ENCODE assay signal across 19 cellular contexts in genomic region chr5:168353216-168353957, GRCh38.
DNase-seq lines count a peak whose midpoint lies in the region; ATAC-seq, FAIRE-seq and TF ChIP-seq lines count a peak whose summit lies in the region.
"Had no signal": no experiment of that assay in that cellular context is flagged by ENCODE, and none has a peak within 500 bp of the region (broad histone marks: within the 10 kb centered on the region; RNA-seq: fewer than 3 reads in every experiment).

No MANE protein-coding gene starts in this region.

- no peaks in the 10 kb centered on the region for H3K9me3 Mint-ChIP-seq in activated CD4-positive, alpha-beta T cell treated with anti-CD3 and anti-CD28 coated beads, Interleukin-2, amount 10 ng/mL, durations not matched to agents 24 days and 14 days
- H3K9me3 Mint-ChIP-seq: activated B cell treated with CpG ODN at 0.5 μM for 24 hours had no signal

- H3K36me3 ChIP-seq in PC-3 (ENCODE audit: low read depth, low read length) (peaks cover 4% of the 10 kb centered on the region; the same call in 1 of the 2 replicates), esophagus squamous epithelium (no peaks in the 10 kb centered on the region)
- H3K36me3 ChIP-seq: sigmoid colon had no signal

- DNase-seq in A549 (ENCODE audit: low read depth in 1 of 2, low spot score in 1 of 2) (peak in 1 of 2 experiments; percentile 38), PC-3 (peak; percentile 46), esophagus squamous epithelium (lab: John Stamatoyannopoulos, UW) (no peak), mesenteric fat pad (ENCODE audit: low spot score) (peak; percentile 14), NCI-H1694 (lab: John Stamatoyannopoulos, UW) (no peak), cerebellar cortex (ENCODE audit: low spot score) (no peak), SW480 (ENCODE audit: low spot score) (no peak)
- no peak for DNase-seq in activated CD4-positive, alpha-beta T cell treated with anti-CD3 and anti-CD28 coated beads, Interleukin-2, amount 10 ng/mL, durations not matched to agents 24 days and 14 days
- DNase-seq: activated B cell treated with CpG ODN at 0.5 μM for 24 hours; CD4-positive, CD25-positive, alpha-beta regulatory T cell; DMS79 treated with DMSO at 0.1 percent for 48 hours; HCEC 1CT; mesenchymal stem cell; NCI-H1436 treated with DMSO at 0.1 percent for 48 hours; NCI-H345; SHP77 treated with DMSO at 0.1 percent for 48 hours; sigmoid colon; T-helper 2 cell had no signal

- H3K4me1 ChIP-seq in A549, result peaks cover 75% of the 10 kb centered on the region
- peaks cover 20% of the 10 kb centered on the region for H3K4me1 ChIP-seq in PC-3 (ENCODE audit: insufficient read depth, low read length)
- peaks cover 6 to 28% (median 7%) of the 10 kb centered on the region in 3 donors for H3K4me1 ChIP-seq in esophagus squamous epithelium
- H3K4me1 ChIP-seq: sigmoid colon had no signal

- no peaks in the 10 kb centered on the region for H3K27me3 ChIP-seq in PC-3 (ENCODE audit: low read length)
- no peaks in the 10 kb centered on the region for H3K27me3 ChIP-seq in esophagus squamous epithelium
- H3K27me3 ChIP-seq: sigmoid colon had no signal

- TF ChIP-seq EP300 in A549 (IDR thresholded peaks at IDR 0.05), result no peak

- H3K27ac Mint-ChIP-seq in activated CD4-positive, alpha-beta T cell treated with anti-CD3 and anti-CD28 coated beads, Interleukin-2, amount 10 ng/mL, durations not matched to agents 24 days and 14 days, result no peak overlapping the region
- H3K27ac Mint-ChIP-seq: activated B cell treated with CpG ODN at 0.5 μM for 24 hours; CD4-positive, CD25-positive, alpha-beta regulatory T cell had no signal

- H3K27ac ChIP-seq in A549, result peak overlapping the region; percentile 67 to 69; a peak in 5 of 6 replicates
- H3K27ac ChIP-seq in PC-3 (ENCODE audit: low read length), result no peak overlapping the region
- peak overlapping the region in 3 of 4 donors; percentile 34 to 46 (median 37) for H3K27ac ChIP-seq in esophagus squamous epithelium
- H3K27ac ChIP-seq: sigmoid colon had no signal

- H3K4me2 ChIP-seq in A549, result peak overlapping the region; percentile 57
- H3K4me2 ChIP-seq in PC-3 (ENCODE audit: low read length), result no peak overlapping the region

- intact Hi-C loops in PC-3 (cut with micrococcal nuclease), result no loop called here
- intact Hi-C loops in esophagus squamous epithelium (cut with DNase I), result no loop called here
- intact Hi-C loops in activated CD4-positive, alpha-beta T cell treated with anti-CD3 and anti-CD28 coated beads, Interleukin-2, amount 10 ng/mL, durations not matched to agents 24 days and 14 days (cut with micrococcal nuclease), result no loop called here

- peak; percentile 39 to 50; a peak in 4 of 6 replicates for ATAC-seq in A549
- peak; percentile 53; the same call in 1 of the 2 replicates for ATAC-seq in PC-3

- no peak overlapping the region for H3K4me3 Mint-ChIP-seq in activated CD4-positive, alpha-beta T cell treated with anti-CD3 and anti-CD28 coated beads, Interleukin-2, amount 10 ng/mL, durations not matched to agents 24 days and 14 days
- H3K4me3 Mint-ChIP-seq: activated B cell treated with CpG ODN at 0.5 μM for 24 hours; CD4-positive, CD25-positive, alpha-beta regulatory T cell had no signal

- no peaks in the 10 kb centered on the region for H3F3A ChIP-seq in PC-3 (ENCODE audit: low read length, unreplicated experiment)

- no peaks in the 10 kb centered on the region for H3K9me3 ChIP-seq in A549
- no peaks in the 10 kb centered on the region for H3K9me3 ChIP-seq in PC-3 (ENCODE audit: low read length)
- H3K9me3 ChIP-seq in esophagus squamous epithelium, result no peaks in the 10 kb centered on the region
- H3K9me3 ChIP-seq: sigmoid colon had no signal

- 67% methylated on average over 12 of the region's 12 CpGs for WGBS in A549 (ENCODE audit: missing lambda C conversion rate)
- WGBS in esophagus squamous epithelium, 2 donors, result 56 to 68% methylated on average over 9 to 12 of the region's 12 CpGs

- H4K20me1 ChIP-seq in PC-3 (ENCODE audit: low read length), result no peaks in the 10 kb centered on the region

- no peaks in the 10 kb centered on the region for H3K9me2 ChIP-seq in PC-3 (replicated peaks; ENCODE audit: low read length)

- no peak overlapping the region for H2AFZ ChIP-seq in PC-3 (ENCODE audit: low read length)

- TF ChIP-seq CTCF in A549 (IDR thresholded peaks at IDR 0.05) (no peak), PC-3 (conservative IDR thresholded peaks at IDR 0.05; ENCODE audit: low read depth, low read length) (no peak), esophagus squamous epithelium (IDR thresholded peaks at IDR 0.05) (no peak)

- no peak overlapping the region for H3K9ac ChIP-seq in PC-3 (ENCODE audit: low read length)

- no peak for TF ChIP-seq RAD21 in A549 (conservative IDR thresholded peaks at IDR 0.05 in 1 of 2, IDR thresholded peaks at IDR 0.05 in 1 of 2)

- no peak for TF ChIP-seq POLR2A in A549 (IDR thresholded peaks at IDR 0.05; ENCODE audit: low read length)
- TF ChIP-seq POLR2A in esophagus squamous epithelium (IDR thresholded peaks at IDR 0.05), result no peak

- POLR2A ChIA-PET in A549 (lab: Yijun Ruan, JAX) (no interaction called here), PC-3 (lab: Charles Lee; ENCODE audit: unreplicated experiment) (no interaction called here)

- FAIRE-seq in A549 (lab: Jason Lieb, UNC), result peak; percentile 65
- FAIRE-seq: colon had no signal

- no peaks in the 10 kb centered on the region for H3K36me3 Mint-ChIP-seq in activated CD4-positive, alpha-beta T cell treated with anti-CD3 and anti-CD28 coated beads, Interleukin-2, amount 10 ng/mL, durations not matched to agents 24 days and 14 days (ENCODE audit: low read depth)
- H3K36me3 Mint-ChIP-seq: CD4-positive, CD25-positive, alpha-beta regulatory T cell had no signal

- H3K4me1 Mint-ChIP-seq in activated CD4-positive, alpha-beta T cell treated with anti-CD3 and anti-CD28 coated beads, Interleukin-2, amount 10 ng/mL, durations not matched to agents 24 days and 14 days, result no peaks in the 10 kb centered on the region
- H3K4me1 Mint-ChIP-seq: activated B cell treated with CpG ODN at 0.5 μM for 24 hours; CD4-positive, CD25-positive, alpha-beta regulatory T cell had no signal

- peaks cover 96% of the 10 kb centered on the region for H3K79me2 ChIP-seq in PC-3 (ENCODE audit: low read length)

- BruUV-seq in PC-3 (replicated peaks; lab: Mats Ljungman, UMichigan), result no TSS peak

- H3K4me3 ChIP-seq in A549 (no peak overlapping the region), PC-3 (ENCODE audit: low read length) (no peak overlapping the region), esophagus squamous epithelium (no peak overlapping the region)
- H3K4me3 ChIP-seq: sigmoid colon had no signal

- H3K27me3 Mint-ChIP-seq in activated CD4-positive, alpha-beta T cell treated with anti-CD3 and anti-CD28 coated beads, Interleukin-2, amount 10 ng/mL, durations not matched to agents 24 days and 14 days, result no peaks in the 10 kb centered on the region
- H3K27me3 Mint-ChIP-seq: activated B cell treated with CpG ODN at 0.5 μM for 24 hours had no signal

- CTCF ChIA-PET in A549 (lab: Yijun Ruan, JAX), result interaction anchor here (1.0 kb wide), 1 partner anchor 15 kb away, joined by 3 read pairs; no protein-coding TSS in a partner anchor
- CTCF ChIA-PET in PC-3 (lab: Charles Lee), result no interaction called here

TF ChIP-seq in A549, 52 proteins besides CTCF, POLR2A, EP300 and RAD21 (continues in another document):
- TF ChIP-seq HOXA7 (CRISPR knock-in tag; IDR thresholded peaks at IDR 0.05) (no peak), ATOH8 (CRISPR knock-in tag; IDR thresholded peaks at IDR 0.05; ENCODE audit: low read depth) (no peak), NPAS2 (CRISPR knock-in tag; IDR thresholded peaks at IDR 0.05; ENCODE audit: borderline replicate concordance) (no peak), ZSCAN20 (CRISPR knock-in tag; IDR thresholded peaks at IDR 0.05) (no peak), JUN (IDR thresholded peaks at IDR 0.05) (no peak), CBX8 (IDR thresholded peaks at IDR 0.05) (no peak), HOXB5 (CRISPR knock-in tag; IDR thresholded peaks at IDR 0.05) (no peak), ESRRA (IDR thresholded peaks at IDR 0.05; ENCODE audit: borderline replicate concordance, low read length) (no peak), SMC3 (IDR thresholded peaks at IDR 0.05) (no peak)
- TF ChIP-seq, protein P1, sequence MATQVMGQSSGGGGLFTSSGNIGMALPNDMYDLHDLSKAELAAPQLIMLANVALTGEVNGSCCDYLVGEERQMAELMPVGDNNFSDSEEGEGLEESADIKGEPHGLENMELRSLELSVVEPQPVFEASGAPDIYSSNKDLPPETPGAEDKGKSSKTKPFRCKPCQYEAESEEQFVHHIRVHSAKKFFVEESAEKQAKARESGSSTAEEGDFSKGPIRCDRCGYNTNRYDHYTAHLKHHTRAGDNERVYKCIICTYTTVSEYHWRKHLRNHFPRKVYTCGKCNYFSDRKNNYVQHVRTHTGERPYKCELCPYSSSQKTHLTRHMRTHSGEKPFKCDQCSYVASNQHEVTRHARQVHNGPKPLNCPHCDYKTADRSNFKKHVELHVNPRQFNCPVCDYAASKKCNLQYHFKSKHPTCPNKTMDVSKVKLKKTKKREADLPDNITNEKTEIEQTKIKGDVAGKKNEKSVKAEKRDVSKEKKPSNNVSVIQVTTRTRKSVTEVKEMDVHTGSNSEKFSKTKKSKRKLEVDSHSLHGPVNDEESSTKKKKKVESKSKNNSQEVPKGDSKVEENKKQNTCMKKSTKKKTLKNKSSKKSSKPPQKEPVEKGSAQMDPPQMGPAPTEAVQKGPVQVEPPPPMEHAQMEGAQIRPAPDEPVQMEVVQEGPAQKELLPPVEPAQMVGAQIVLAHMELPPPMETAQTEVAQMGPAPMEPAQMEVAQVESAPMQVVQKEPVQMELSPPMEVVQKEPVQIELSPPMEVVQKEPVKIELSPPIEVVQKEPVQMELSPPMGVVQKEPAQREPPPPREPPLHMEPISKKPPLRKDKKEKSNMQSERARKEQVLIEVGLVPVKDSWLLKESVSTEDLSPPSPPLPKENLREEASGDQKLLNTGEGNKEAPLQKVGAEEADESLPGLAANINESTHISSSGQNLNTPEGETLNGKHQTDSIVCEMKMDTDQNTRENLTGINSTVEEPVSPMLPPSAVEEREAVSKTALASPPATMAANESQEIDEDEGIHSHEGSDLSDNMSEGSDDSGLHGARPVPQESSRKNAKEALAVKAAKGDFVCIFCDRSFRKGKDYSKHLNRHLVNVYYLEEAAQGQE (IDR thresholded peaks at IDR 0.05), result no peak

Comparison
In these comparisons a context has a peak if more than half of its experiments do, and no peak if none do; other contexts are left out.
1. DNase-seq: peak in PC-3 (single experiment) and mesenteric fat pad (single experiment); none in esophagus squamous epithelium (single experiment), NCI-H1694 (single experiment), activated CD4-positive, alpha-beta T cell treated with anti-CD3 and anti-CD28 coated beads, Interleukin-2, amount 10 ng/mL, durations not matched to agents 24 days and 14 days (single experiment), cerebellar cortex (single experiment) and SW480 (single experiment).